ENCODE assay signal across 8 cellular contexts in genomic region chr15:74790080-74790916, GRCh38. TPM values are rescaled to one million over a fixed set of nuclear protein-coding genes. Genes with fewer than 3 reads are reported as not detected.
DNase-seq lines count a peak whose midpoint lies in the region; ATAC-seq, FAIRE-seq and TF ChIP-seq lines count a peak whose summit lies in the region.

No MANE protein-coding gene starts in this region.

- no peak overlapping the region for H4K8ac ChIP-seq in trophoblast cell (ENCODE audit: low read depth, low read length)

- H3K27me3 Mint-ChIP-seq in stimulated activated naive B cell treated with anti-CD40 and anti-IgM and Interleukin-4, amounts not matched to agents 10 μg/mL and 1 μg/mL and 100 μg/mL, for 72 hours = no peaks in the 10 kb centered on the region

- no peak overlapping the region for H3K9ac ChIP-seq in trophoblast cell (ENCODE audit: low read length)

- no peak overlapping the region for H2BK5ac ChIP-seq in trophoblast cell (ENCODE audit: low read depth, low read length, poor library complexity)

- no peak for TF ChIP-seq POLR2A in GM12891 (IDR thresholded peaks at IDR 0.05; ENCODE audit: low read depth, low read length)

- peaks cover 40 to 62% of the 10 kb centered on the region in 2 donors for H3K36me3 Mint-ChIP-seq in stimulated activated naive B cell treated with anti-CD40 and anti-IgM and Interleukin-4, amounts not matched to agents 10 μg/mL and 1 μg/mL and 100 μg/mL, for 72 hours

- no peak overlapping the region for H4K91ac ChIP-seq in trophoblast cell (ENCODE audit: low read depth, low read length)

- no peak overlapping the region for H3K4ac ChIP-seq in trophoblast cell (ENCODE audit: low read depth, low read length)

- no peak overlapping the region for H3K14ac ChIP-seq in trophoblast cell (ENCODE audit: low read length)

- H3K79me2 ChIP-seq in trophoblast cell (ENCODE audit: control insufficient read depth, insufficient read depth, low read length, poor library complexity) = no peaks in the 10 kb centered on the region

- peaks cover 3 to 8% of the 10 kb centered on the region in 2 experiments for H3K4me1 ChIP-seq in trophoblast cell (ENCODE audit: control insufficient read depth in 1 of 2, insufficient read depth in 2 of 2, low read length in 2 of 2)

- no peak overlapping the region for H3K4me2 ChIP-seq in trophoblast cell (ENCODE audit: low read length)

- no peaks in the 10 kb centered on the region for H3K27me3 ChIP-seq in trophoblast cell (ENCODE audit: insufficient read depth, low read length)

- no peak for FAIRE-seq in GM12891 (lab: Jason Lieb, UNC)

- H3K9me3 Mint-ChIP-seq in stimulated activated naive B cell treated with anti-CD40 and anti-IgM and Interleukin-4, amounts not matched to agents 10 μg/mL and 1 μg/mL and 100 μg/mL, for 72 hours = no peaks in the 10 kb centered on the region

- H3K4me1 Mint-ChIP-seq in stimulated activated naive B cell treated with anti-CD40 and anti-IgM and Interleukin-4, amounts not matched to agents 10 μg/mL and 1 μg/mL and 100 μg/mL, for 72 hours = peaks cover 73 to 97% of the 10 kb centered on the region in 2 donors

- H2AK5ac ChIP-seq in trophoblast cell (ENCODE audit: low read length) = no peak overlapping the region

- H2AFZ ChIP-seq in trophoblast cell (ENCODE audit: insufficient read depth, low read length, poor library complexity) = no peak overlapping the region

- H2BK120ac ChIP-seq in trophoblast cell (ENCODE audit: insufficient read depth, low read length, poor library complexity) = no peak overlapping the region

- no peaks in the 10 kb centered on the region for H3K79me1 ChIP-seq in trophoblast cell (ENCODE audit: low read length)

- peak overlapping the region; percentile 99 for H3K27ac Mint-ChIP-seq in stimulated activated naive B cell treated with anti-CD40 and anti-IgM and Interleukin-4, amounts not matched to agents 10 μg/mL and 1 μg/mL and 100 μg/mL, for 72 hours

- peaks cover 3 to 8% of the 10 kb centered on the region in 2 experiments for H3K36me3 ChIP-seq in trophoblast cell (ENCODE audit: control insufficient read depth in 1 of 2, insufficient read depth in 2 of 2, low read length in 2 of 2)

- peak overlapping the region; percentile 12 for H3K27ac ChIP-seq in adipose tissue (ENCODE audit: low read depth, low read length)
- no peak overlapping the region for H3K27ac ChIP-seq in trophoblast cell (ENCODE audit: low read depth, low read length)

- DNase-seq in GM12891 (ENCODE audit: insufficient read length, low spot score) (no peak), MV-4-11 (lab: John Stamatoyannopoulos, UW) (peak; percentile 93), inferior parietal cortex (ENCODE audit: extremely low spot score) (peak; percentile 49), NCI-H524 (lab: John Stamatoyannopoulos, UW) (no peak), trophoblast cell (no peak), NCI-H524 treated with DMSO at 0.1 percent for 48 hours (lab: John Stamatoyannopoulos, UW) (no peak)
- peak; percentile 70 for DNase-seq in stimulated activated naive B cell treated with anti-CD40 and anti-IgM and Interleukin-4, amounts not matched to agents 10 μg/mL and 1 μg/mL and 100 μg/mL, for 72 hours

- no peak overlapping the region for H2BK12ac ChIP-seq in trophoblast cell (ENCODE audit: low read length)

- H4K12ac ChIP-seq in trophoblast cell (ENCODE audit: low read depth, low read length) = no peak overlapping the region

- 17 to 56% (median 18%) methylated on average over 15 of the region's 15 CpGs for WGBS in adipose tissue, 3 donors
- WGBS in trophoblast cell (ENCODE audit: extremely low coverage, insufficient coverage, insufficient read length) = no CpG with 5 or more reads among the region's 15 CpGs

- H3K4me3 ChIP-seq in trophoblast cell (ENCODE audit: low read depth, low read length) = no peak overlapping the region

- ATAC-seq in stimulated activated naive B cell treated with anti-CD40 and anti-IgM and Interleukin-4, amounts not matched to agents 10 μg/mL and 1 μg/mL and 100 μg/mL, for 72 hours (replicated peaks) = peak; percentile 22 to 24

- peak overlapping the region; percentile 98 for H3K4me3 Mint-ChIP-seq in stimulated activated naive B cell treated with anti-CD40 and anti-IgM and Interleukin-4, amounts not matched to agents 10 μg/mL and 1 μg/mL and 100 μg/mL, for 72 hours

- no peak overlapping the region for H3K23ac ChIP-seq in trophoblast cell (ENCODE audit: low read length)

- no peak overlapping the region for H3K18ac ChIP-seq in trophoblast cell (ENCODE audit: low read length)

- peaks cover 1% of the 10 kb centered on the region for H3K9me3 ChIP-seq in trophoblast cell (ENCODE audit: insufficient read depth, low read depth, low read length)

TF ChIP-seq in GM12891, 5 proteins besides CTCF, POLR2A, EP300 and RAD21:
- TF ChIP-seq SPI1 (IDR thresholded peaks at IDR 0.05; ENCODE audit: low read depth, low read length) = peak; percentile 95
- peak; percentile 18 for TF ChIP-seq PAX5 (IDR thresholded peaks at IDR 0.05; ENCODE audit: insufficient read depth, low read length, severe bottlenecking)
- TF ChIP-seq POU2F2 (IDR thresholded peaks at IDR 0.05; ENCODE audit: low read depth, low read length) = no peak

RNA-seq across cellular contexts. Expression of gene CSK, which starts 8.4 kb away (rescaled TPM):
- 116 TPM for polyA plus RNA-seq in GM12891 (2012; ENCODE audit: low read depth, missing spikeins)
- polyA plus RNA-seq in adipose tissue = 10 to 100 TPM; 13.2 to 33.6 (median 31.7) TPM
- 25.3 and 25.5 TPM in 2 replicates for polyA plus RNA-seq in trophoblast cell (2013)

RNA-seq across cellular contexts. Expression of gene LMAN1L, which starts 22.3 kb away (rescaled TPM):
- 0.28 TPM for polyA plus RNA-seq in GM12891 (2012; ENCODE audit: low read depth, missing spikeins)
- under 1 TPM in 1 of 3 donors, not detected in 2; 0.01 TPM for polyA plus RNA-seq in adipose tissue
- polyA plus RNA-seq in trophoblast cell (2013) = not detected in 2 replicates

RNA-seq across cellular contexts. Expression of gene CPLX3, which starts 36.1 kb away (rescaled TPM):
- polyA plus RNA-seq in GM12891 (2012; ENCODE audit: low read depth, missing spikeins) = 0.15 TPM
- polyA plus RNA-seq in adipose tissue = not detected
- polyA plus RNA-seq in trophoblast cell (2013) = 0.03 TPM in 2 replicates

RNA-seq across cellular contexts. Expression of gene CYP1A2, which starts 41.7 kb away (rescaled TPM):
- not detected for polyA plus RNA-seq in GM12891 (2012; ENCODE audit: low read depth, missing spikeins)
- under 1 TPM in 2 of 3 donors, not detected in 1; 0.07 to 0.27 TPM for polyA plus RNA-seq in adipose tissue
- polyA plus RNA-seq in trophoblast cell (2013) = not detected in 2 replicates

RNA-seq across cellular contexts. Expression of gene ULK3, which starts 52.7 kb away (rescaled TPM):
- polyA plus RNA-seq in GM12891 (2012; ENCODE audit: low read depth, missing spikeins) = 16.3 TPM
- 10 to 100 TPM; 18.1 to 24.7 (median 22.6) TPM for polyA plus RNA-seq in adipose tissue
- 9.3 and 10.1 TPM in 2 replicates for polyA plus RNA-seq in trophoblast cell (2013)

Comparison
In these comparisons a context has a peak if more than half of its experiments do, and no peak if none do; other contexts are left out.
1. DNase-seq: peak in MV-4-11 (single experiment), inferior parietal cortex (single experiment) and stimulated activated naive B cell treated with anti-CD40 and anti-IgM and Interleukin-4, amounts not matched to agents 10 μg/mL and 1 μg/mL and 100 μg/mL, for 72 hours (single experiment); none in GM12891 (single experiment), NCI-H524 (0 of 2), trophoblast cell (0 of 2) and NCI-H524 treated with DMSO at 0.1 percent for 48 hours (single experiment).